2 cellular contexts compared by ENCODE assay signal in the genomic region with DNA sequence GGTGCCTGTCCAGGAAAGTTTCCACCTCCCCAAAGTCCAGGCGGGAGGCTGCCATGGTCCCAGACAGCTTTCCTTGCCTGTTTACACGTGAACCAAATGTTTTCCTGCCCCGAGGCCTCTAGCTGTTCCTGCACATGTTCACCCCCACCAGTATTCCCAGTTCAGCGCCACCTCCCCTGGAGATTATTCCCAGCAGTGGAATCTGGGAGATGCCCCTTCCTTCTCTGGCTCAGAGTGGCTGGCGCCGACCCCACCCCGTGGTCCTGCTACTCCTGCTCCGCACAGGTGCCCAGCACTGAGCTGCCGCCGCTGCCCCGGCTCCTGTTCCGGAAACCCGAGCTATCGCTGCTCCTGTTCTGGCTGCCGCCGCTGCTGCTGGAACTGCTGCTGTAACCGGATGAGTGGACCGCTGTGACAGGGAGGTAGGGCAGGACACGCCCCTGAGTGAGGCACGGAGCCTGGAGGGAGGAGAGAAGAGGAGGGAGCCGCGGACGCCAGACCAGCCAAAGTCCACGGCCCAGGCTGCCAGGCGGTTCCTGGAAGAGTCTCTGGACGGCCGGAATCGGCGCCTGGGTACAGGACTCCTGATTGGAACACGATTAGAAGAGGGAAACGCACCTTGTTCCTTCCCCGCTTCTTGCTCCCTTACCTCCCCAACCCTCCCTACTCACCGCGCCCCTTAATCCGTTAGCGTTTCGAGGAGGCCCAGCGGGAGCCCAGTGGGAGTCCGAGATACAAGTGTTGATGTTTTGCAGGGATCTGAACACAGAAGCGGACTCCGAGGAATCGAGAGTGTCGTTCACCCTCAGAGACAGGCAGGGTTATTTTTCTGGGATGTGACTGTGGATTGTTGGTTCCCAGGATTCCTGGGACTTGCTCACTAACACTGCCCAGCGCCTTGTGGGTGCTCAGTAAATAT.
TF ChIP-seq lines count a peak whose summit lies in the region.

PDE11A (minus strand) TSS at position 395 of the 919 bp plus-strand sequence; CDS start at position 55, 340 bp downstream.

TF ChIP-seq in IMR-90, 13 proteins besides CTCF, POLR2A, EP300 and RAD21:
- TF ChIP-seq, protein P1, sequence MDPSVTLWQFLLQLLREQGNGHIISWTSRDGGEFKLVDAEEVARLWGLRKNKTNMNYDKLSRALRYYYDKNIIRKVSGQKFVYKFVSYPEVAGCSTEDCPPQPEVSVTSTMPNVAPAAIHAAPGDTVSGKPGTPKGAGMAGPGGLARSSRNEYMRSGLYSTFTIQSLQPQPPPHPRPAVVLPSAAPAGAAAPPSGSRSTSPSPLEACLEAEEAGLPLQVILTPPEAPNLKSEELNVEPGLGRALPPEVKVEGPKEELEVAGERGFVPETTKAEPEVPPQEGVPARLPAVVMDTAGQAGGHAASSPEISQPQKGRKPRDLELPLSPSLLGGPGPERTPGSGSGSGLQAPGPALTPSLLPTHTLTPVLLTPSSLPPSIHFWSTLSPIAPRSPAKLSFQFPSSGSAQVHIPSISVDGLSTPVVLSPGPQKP (IDR thresholded peaks at IDR 0.05; ENCODE audit: borderline replicate concordance, low read depth, low read length), result no peak
- no peak for TF ChIP-seq SMC3 (IDR thresholded peaks at IDR 0.05; ENCODE audit: low read depth, low read length)
- TF ChIP-seq BHLHE40 (IDR thresholded peaks at IDR 0.05; ENCODE audit: low read depth, low read length), result no peak
- TF ChIP-seq FOS (IDR thresholded peaks at IDR 0.05; ENCODE audit: low read depth, low read length), result no peak
- TF ChIP-seq MAFK (IDR thresholded peaks at IDR 0.05; ENCODE audit: low read depth, low read length), result no peak
- no peak for TF ChIP-seq CHD1 (IDR thresholded peaks at IDR 0.05; ENCODE audit: low read depth, low read length)
- no peak for TF ChIP-seq MXI1 (IDR thresholded peaks at IDR 0.05; ENCODE audit: borderline replicate concordance, low read depth, low read length)
- TF ChIP-seq, protein P2, sequence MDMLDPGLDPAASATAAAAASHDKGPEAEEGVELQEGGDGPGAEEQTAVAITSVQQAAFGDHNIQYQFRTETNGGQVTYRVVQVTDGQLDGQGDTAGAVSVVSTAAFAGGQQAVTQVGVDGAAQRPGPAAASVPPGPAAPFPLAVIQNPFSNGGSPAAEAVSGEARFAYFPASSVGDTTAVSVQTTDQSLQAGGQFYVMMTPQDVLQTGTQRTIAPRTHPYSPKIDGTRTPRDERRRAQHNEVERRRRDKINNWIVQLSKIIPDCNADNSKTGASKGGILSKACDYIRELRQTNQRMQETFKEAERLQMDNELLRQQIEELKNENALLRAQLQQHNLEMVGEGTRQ (IDR thresholded peaks at IDR 0.05; ENCODE audit: low read depth, low read length), result no peak
- TF ChIP-seq CEBPB (IDR thresholded peaks at IDR 0.05; ENCODE audit: low read depth, low read length), result no peak
- no peak for TF ChIP-seq RFX5 (IDR thresholded peaks at IDR 0.05; ENCODE audit: low read depth, low read length)
- no peak for TF ChIP-seq NFE2L2 (IDR thresholded peaks at IDR 0.05; ENCODE audit: low read depth, low read length)
- TF ChIP-seq RCOR1 (IDR thresholded peaks at IDR 0.05; ENCODE audit: insufficient replicate concordance, low read length), result no peak

TF ChIP-seq in GM12878, 131 proteins besides CTCF, POLR2A, EP300 and RAD21:
- TF ChIP-seq NR2F1 (conservative IDR thresholded peaks at IDR 0.05), result no peak
- no peak for TF ChIP-seq BCL11A (IDR thresholded peaks at IDR 0.05; ENCODE audit: low read depth, low read length)
- TF ChIP-seq WRNIP1 (IDR thresholded peaks at IDR 0.05; ENCODE audit: borderline replicate concordance, low read depth, low read length), result no peak
- TF ChIP-seq MLLT1 (IDR thresholded peaks at IDR 0.05), result no peak
- no peak for TF ChIP-seq SMAD1 (IDR thresholded peaks at IDR 0.05; ENCODE audit: low read depth, partially characterized antibody)
- no peak for TF ChIP-seq SMC3 (IDR thresholded peaks at IDR 0.05; ENCODE audit: borderline replicate concordance, low read length)
- TF ChIP-seq, protein P3, sequence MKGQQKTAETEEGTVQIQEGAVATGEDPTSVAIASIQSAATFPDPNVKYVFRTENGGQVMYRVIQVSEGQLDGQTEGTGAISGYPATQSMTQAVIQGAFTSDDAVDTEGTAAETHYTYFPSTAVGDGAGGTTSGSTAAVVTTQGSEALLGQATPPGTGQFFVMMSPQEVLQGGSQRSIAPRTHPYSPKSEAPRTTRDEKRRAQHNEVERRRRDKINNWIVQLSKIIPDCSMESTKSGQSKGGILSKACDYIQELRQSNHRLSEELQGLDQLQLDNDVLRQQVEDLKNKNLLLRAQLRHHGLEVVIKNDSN (IDR thresholded peaks at IDR 0.05; ENCODE audit: borderline replicate concordance, extremely low read length, insufficient read depth, low read depth, low read length), result no peak
- no peak for TF ChIP-seq CHD4 (IDR thresholded peaks at IDR 0.05)
TF ChIP-seq in GM12878: peak in this region for 0.
